ENCODE assay signal across 31 cellular contexts in the genomic region with DNA sequence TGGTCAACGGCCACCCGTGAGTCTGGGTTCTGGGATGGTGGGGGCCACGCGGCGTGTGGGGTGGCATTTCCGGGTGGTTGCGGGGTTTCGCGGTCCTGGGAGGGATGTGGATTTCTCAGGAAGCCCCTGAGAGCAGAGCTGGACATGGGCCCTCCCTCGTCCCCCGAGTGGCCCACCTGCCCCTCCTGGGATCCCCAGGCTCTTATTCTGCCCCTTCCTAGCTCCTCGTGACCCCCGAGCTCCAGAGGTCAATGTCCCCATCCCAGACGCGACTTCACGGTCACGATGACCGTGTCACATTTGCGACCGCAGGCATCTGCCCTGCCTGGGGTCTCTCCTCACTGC. TPM values are rescaled to one million over a fixed set of nuclear protein-coding genes. Genes with fewer than 3 reads are reported as not detected.
DNase-seq lines count a peak whose midpoint lies in the region; ATAC-seq, FAIRE-seq and TF ChIP-seq lines count a peak whose summit lies in the region.
"Had no signal": no experiment of that assay in that cellular context is flagged by ENCODE, and none has a peak within 500 bp of the region (broad histone marks: within the 10 kb centered on the region; RNA-seq: fewer than 3 reads in every experiment).

No MANE protein-coding gene starts in this region.

- 82 to 86% methylated on average over 20 of the region's 20 CpGs for WGBS in sigmoid colon, 2 donors

- TF ChIP-seq CTCF in GM13976 (IDR thresholded peaks at IDR 0.05; ENCODE audit: borderline replicate concordance, control extremely low read depth, extremely low read depth, insufficient read depth, missing control alignments) (no peak), sigmoid colon (IDR thresholded peaks at IDR 0.05) (no peak)

- peaks cover 0 to 8% (median 0%) of the 10 kb centered on the region in 3 donors for H3K27me3 ChIP-seq in sigmoid colon

- no peak overlapping the region for H3K4me3 ChIP-seq in sigmoid colon
- H3K4me3 ChIP-seq: K562 had no signal

- ATAC-seq in activated CD4-positive, CD25-positive, alpha-beta regulatory T cell treated with anti-CD3 and anti-CD28 coated beads, Interleukin-2, amount 50 U/mL, for 24 hours: no peak
- no peak for ATAC-seq in HG02759 (IDR thresholded peaks at IDR 0.05; ENCODE audit: unreplicated experiment)
- ATAC-seq: HCT116, HepG2, PC-3 had no signal

- no peaks in the 10 kb centered on the region for H3K36me3 ChIP-seq in sigmoid colon

- TF ChIP-seq EP300 in sigmoid colon (IDR thresholded peaks at IDR 0.05): no peak

- DNase-seq in activated CD4-positive, CD25-positive, alpha-beta regulatory T cell treated with anti-CD3 and anti-CD28 coated beads, Interleukin-2, amount 50 U/mL, for 72 hours: peak; percentile 25
- DNase-seq in GM13976 (ENCODE audit: low spot score): peak; percentile 26
- DNase-seq in iPS-NIHi11 (ENCODE audit: low spot score): peak; percentile 17
- DNase-seq in sigmoid colon: peak; percentile 56
- no peak for DNase-seq in H54 (ENCODE audit: insufficient read length, low spot score)
- DNase-seq in SHP77 (lab: John Stamatoyannopoulos, UW): no peak
- DNase-seq: ACHN; CD4-positive, CD25-positive, alpha-beta regulatory T cell; Kasumi-1; NCI-H1092 treated with DMSO at 0.1 percent for 48 hours; NCI-H1436; NCI-H187; NCI-H2171 treated with DMSO at 0.1 percent for 48 hours; NCI-H345; NCI-H524 treated with DMSO at 0.1 percent for 48 hours; NCI-H82; NK-92 treated with Interleukin-12 subunit alpha and Interleukin-12 subunit beta, amount 100 ng/mL, for 24 hours; PC-3 had no signal

- in situ Hi-C loops in GM13976 (cut with MboI; ENCODE audit: low sequenced_read_pairs, unreplicated experiment): no loop called here

- no peaks in the 10 kb centered on the region for H3K4me1 ChIP-seq in sigmoid colon

- no peak overlapping the region for H3K27ac ChIP-seq in sigmoid colon

- no peak for TF ChIP-seq POLR2A in sigmoid colon (IDR thresholded peaks at IDR 0.05)
- no peak for TF ChIP-seq POLR2A in H54 (IDR thresholded peaks at IDR 0.05; ENCODE audit: low read depth, low read length)

- no peak for FAIRE-seq in H54 (lab: Jason Lieb, UNC)
- FAIRE-seq: D721Med, H1, HepG2, K562 had no signal

- intact Hi-C loops in sigmoid colon (cut with DNase I): no loop called here

- H3K9me3 ChIP-seq in sigmoid colon: no peaks in the 10 kb centered on the region

RNA-seq across cellular contexts. Expression of a gene that starts 4.4 kb away (rescaled TPM):
- total RNA-seq in sigmoid colon: under 1 TPM in 1 of 4 donors, not detected in 3; under 0.01 TPM
- polyA plus RNA-seq in sigmoid colon: under 1 TPM in 2 of 3 donors, not detected in 1; under 0.01 to 0.09 TPM
- total RNA-seq: CD4-positive, CD25-positive, alpha-beta regulatory T cell; H1; HepG2; HT1080; K562; M059J; Right ventricle myocardium superior; RPMI7951; SK-MEL-5 had no signal
- polyA plus RNA-seq: BJ; CD4-positive, CD25-positive, alpha-beta regulatory T cell; H1; K562 had no signal

Comparison
In these comparisons a context has a peak if more than half of its experiments do, and no peak if none do; other contexts are left out.
1. DNase-seq: peak in activated CD4-positive, CD25-positive, alpha-beta regulatory T cell treated with anti-CD3 and anti-CD28 coated beads, Interleukin-2, amount 50 U/mL, for 72 hours (single experiment), GM13976 (single experiment), iPS-NIHi11 (single experiment) and sigmoid colon (single experiment); none in H54 (single experiment) and SHP77 (0 of 2).